ENCODE assay signal across 16 cellular contexts in genomic region chr20:46356195-46357029, GRCh38. TPM values are rescaled to one million over a fixed set of nuclear protein-coding genes. Genes with fewer than 3 reads are reported as not detected.
A peak's percentile ranks its signal among the peaks of the same experiment; 100 is the strongest.
DNase-seq lines count a peak whose midpoint lies in the region; ATAC-seq and TF ChIP-seq lines count a peak whose summit lies in the region.
"Had no signal": no experiment of that assay in that cellular context is flagged by ENCODE, and none has a peak within 500 bp of the region (broad histone marks: within the 10 kb centered on the region; RNA-seq: fewer than 3 reads in every experiment).

No MANE protein-coding gene starts in this region.

- H3K4me3 ChIP-seq in right atrium auricular region (no peak overlapping the region), mesenchymal stem cell (ENCODE audit: insufficient read depth in 1 of 2, low read depth in 1 of 2, low read length in 2 of 2) (peak overlapping the region in 1 of 2 experiments; percentile 17), tibial artery (peak overlapping the region in 1 of 2 donors; percentile 19)
- H3K4me3 ChIP-seq: right lobe of liver had no signal

- no peak overlapping the region for H3K4me2 ChIP-seq in mesenchymal stem cell (ENCODE audit: low read length, poor library complexity, severe bottlenecking)

- ATAC-seq in Right ventricle myocardium inferior: no peak
- no peak for ATAC-seq in HG03175 (IDR thresholded peaks at IDR 0.05; ENCODE audit: unreplicated experiment)

- peak overlapping the region; percentile 36 to 48 for H3K27ac ChIP-seq in right atrium auricular region
- peak overlapping the region; percentile 60 for H3K27ac ChIP-seq in angular gyrus (ENCODE audit: low read depth, low read length)
- H3K27ac ChIP-seq in mesenchymal stem cell (ENCODE audit: low read length, poor library complexity, severe bottlenecking): no peak overlapping the region
- H3K27ac ChIP-seq in tibial artery: peak overlapping the region; percentile 50 to 58
- H3K27ac ChIP-seq: right lobe of liver had no signal

- no peak overlapping the region for H3K18ac ChIP-seq in mesenchymal stem cell (ENCODE audit: low read depth in 1 of 2, low read length in 2 of 2)

- no peak overlapping the region for H2BK120ac ChIP-seq in mesenchymal stem cell (ENCODE audit: low read depth, low read length)

- no peak overlapping the region for H3K4ac ChIP-seq in mesenchymal stem cell (ENCODE audit: low read depth in 1 of 2, low read length in 2 of 2)

- intact Hi-C loops in Right ventricle myocardium inferior (cut with DNase I) (no loop called here), tibial artery (cut with DNase I; ENCODE audit: low total_unique reads) (loop anchor here (10.0 kb wide), 1 partner anchor 262 kb away; no protein-coding TSS in a partner anchor)

- H2AFZ ChIP-seq in mesenchymal stem cell (ENCODE audit: low read depth, low read length): no peak overlapping the region

- H4K8ac ChIP-seq in mesenchymal stem cell (ENCODE audit: low read length): no peak overlapping the region

- H3K36me3 ChIP-seq in right atrium auricular region (no peaks in the 10 kb centered on the region), mesenchymal stem cell (ENCODE audit: control insufficient read depth in 1 of 2, insufficient read depth in 2 of 2, low read depth in 1 of 2, low read length in 2 of 2) (peaks cover 59 to 72% of the 10 kb centered on the region in 2 experiments), tibial artery (peaks cover 5 to 42% (median 7%) of the 10 kb centered on the region in 3 donors)
- H3K36me3 ChIP-seq: right lobe of liver had no signal

- peak overlapping the region; percentile 26 for H3K9ac ChIP-seq in mesenchymal stem cell (ENCODE audit: low read length)

- H3K4me1 ChIP-seq in right atrium auricular region (peaks cover 0 to 59% of the 10 kb centered on the region in 2 donors), mesenchymal stem cell (ENCODE audit: control insufficient read depth, insufficient read depth, low read depth, low read length) (peaks cover 15% of the 10 kb centered on the region), tibial artery (peaks cover 0 to 38% (median 27%) of the 10 kb centered on the region in 4 donors)

- H3K79me1 ChIP-seq in mesenchymal stem cell (replicated peaks; ENCODE audit: low read length, poor library complexity, severe bottlenecking): peaks cover 43% of the 10 kb centered on the region

- DNase-seq in right atrium auricular region (ENCODE audit: low spot score) (no peak), Right ventricle myocardium inferior (ENCODE audit: missing footprints) (no peak), mesenchymal stem cell (no peak), tibial artery (no peak), NCI-H2029 (lab: John Stamatoyannopoulos, UW) (no peak)
- DNase-seq in activated CD8-positive, alpha-beta memory T cell treated with anti-CD3 and anti-CD28 coated beads, Interleukin-2, amount 50 U/mL, for 48 hours: no peak
- DNase-seq: HCEC 1CT; Kasumi-1; NCI-H146; stimulated activated CD4-positive, alpha-beta T cell treated with anti-CD3 and anti-CD28 coated beads, Interleukin-4, amount 100 ng/mL, for 4 hours; T-helper 1 cell had no signal

- no peak overlapping the region for H3K14ac ChIP-seq in mesenchymal stem cell (ENCODE audit: low read length in 2 of 2)

- H2BK5ac ChIP-seq in mesenchymal stem cell (ENCODE audit: low read depth, low read length, poor library complexity, severe bottlenecking): no peak overlapping the region

- 90% methylated on average over 23 of the region's 23 CpGs for WGBS in mesenchymal stem cell

- no peak overlapping the region for H2AK5ac ChIP-seq in mesenchymal stem cell (ENCODE audit: low read length, severe bottlenecking)

- H3K27me3 ChIP-seq in right atrium auricular region: no peaks in the 10 kb centered on the region
- H3K27me3 ChIP-seq in mesenchymal stem cell (ENCODE audit: control insufficient read depth in 1 of 2, insufficient read depth in 1 of 2, low read length in 2 of 2): no peaks in the 10 kb centered on the region
- H3K27me3 ChIP-seq in tibial artery: no peaks in the 10 kb centered on the region
- H3K27me3 ChIP-seq: right lobe of liver had no signal

- H3K23ac ChIP-seq in mesenchymal stem cell (ENCODE audit: low read length in 2 of 2): no peak overlapping the region

- no peak overlapping the region for H4K91ac ChIP-seq in mesenchymal stem cell (ENCODE audit: low read length)

- no peak overlapping the region for H2BK15ac ChIP-seq in mesenchymal stem cell (ENCODE audit: low read depth, poor library complexity, severe bottlenecking)

- H3K9me3 ChIP-seq in right atrium auricular region (no peaks in the 10 kb centered on the region), mesenchymal stem cell (ENCODE audit: control insufficient read depth, low read length) (no peaks in the 10 kb centered on the region), tibial artery (no peaks in the 10 kb centered on the region)
- H3K9me3 ChIP-seq: right lobe of liver had no signal

- TF ChIP-seq CTCF in right atrium auricular region (IDR thresholded peaks at IDR 0.05): no peak
- no peak for TF ChIP-seq CTCF in tibial artery (IDR thresholded peaks at IDR 0.05)

- peak overlapping the region in 1 of 2 experiments; percentile 15 for H2BK12ac ChIP-seq in mesenchymal stem cell (ENCODE audit: low read length in 2 of 2)

RNA-seq across cellular contexts. Expression of gene CDH22, which starts 48.1 kb away (rescaled TPM):
- total RNA-seq in right atrium auricular region (1 to 10 TPM in 1 of 2 donors, under 1 TPM in 1; 0.67 to 4.4 TPM), Right ventricle myocardium inferior (5.2 TPM)
- not detected for polyA plus RNA-seq in mesenchymal stem cell (2013, experiment 1 of 2)
- polyA plus RNA-seq in mesenchymal stem cell (2013, experiment 2 of 2): not detected
- total RNA-seq: NCI-H460, right lobe of liver had no signal
- polyA plus RNA-seq: AG04450 had no signal

RNA-seq across cellular contexts. Expression of gene ELMO2, which starts 50.0 kb away (rescaled TPM):
- total RNA-seq in right atrium auricular region (10 to 100 TPM; 29.4 to 32.7 TPM), Right ventricle myocardium inferior (38.7 TPM)
- polyA plus RNA-seq in mesenchymal stem cell (2013, experiment 1 of 2): 31.9 TPM
- polyA plus RNA-seq in mesenchymal stem cell (2013, experiment 2 of 2): 31.5 TPM
